Comparison of ENCODE assay signal across 26 cellular contexts in the genomic region with DNA sequence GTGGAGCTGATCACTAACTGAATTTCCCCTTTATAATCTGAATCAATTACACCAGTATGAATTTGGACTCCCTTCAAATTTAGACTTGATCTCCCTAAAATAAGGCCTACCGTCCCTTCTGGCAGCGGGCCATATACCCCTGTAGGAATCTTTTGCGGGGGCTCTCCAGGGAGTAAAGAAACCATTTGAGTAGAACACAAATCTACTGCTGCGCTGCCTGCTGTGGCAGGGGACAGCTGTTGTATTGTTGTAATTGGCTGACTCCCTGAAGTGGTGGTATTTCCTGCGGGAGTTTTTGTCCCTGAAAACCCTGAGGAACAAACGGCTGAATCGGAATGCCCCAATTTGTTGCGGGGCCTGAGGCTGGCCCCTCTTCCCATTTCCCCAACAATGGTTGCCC. TPM values are rescaled to one million over a fixed set of nuclear protein-coding genes. Genes with fewer than 3 reads are reported as not detected.
A peak's percentile ranks its signal among the peaks of the same experiment; 100 is the strongest.
DNase-seq lines count a peak whose midpoint lies in the region; ATAC-seq and TF ChIP-seq lines count a peak whose summit lies in the region.
"Had no signal": no experiment of that assay in that cellular context is flagged by ENCODE, and none has a peak within 500 bp of the region (broad histone marks: within the 10 kb centered on the region; RNA-seq: fewer than 3 reads in every experiment).

No MANE protein-coding gene starts in this region.

- H3K27me3 Mint-ChIP-seq in nephron (ENCODE audit: low read depth): no peaks in the 10 kb centered on the region
- H3K27me3 Mint-ChIP-seq: effector memory CD8-positive, alpha-beta T cell; natural killer cell treated with Interleukin-12 subunit alpha and Interleukin-12 subunit beta and Interleukin-15 and Interleukin-18, amount 100 ng/mL, for 72 hours; stimulated activated naive CD8-positive, alpha-beta T cell treated with anti-CD3 and anti-CD28 coated beads, Interleukin-15, amount 100 ng/mL, for 72 hours; type B pancreatic cell had no signal

- DNase-seq in NCI-H1417 (lab: John Stamatoyannopoulos, UW) (peak in 2 of 3 experiments; percentile 26 to 47), NCI-H1417 treated with DMSO at 0.1 percent for 48 hours (lab: John Stamatoyannopoulos, UW) (no peak), LHCN-M2 (ENCODE audit: low read depth) (peak; percentile 59), astrocyte of the hippocampus (ENCODE audit: low read depth, low spot score) (peak; percentile 19), AG08395 (ENCODE audit: low spot score) (no peak), DMS114 treated with DMSO at 0.1 percent for 48 hours (lab: John Stamatoyannopoulos, UW; ENCODE audit: unreplicated experiment) (no peak)
- DNase-seq: activated CD4-positive, alpha-beta T cell treated with anti-CD3 and anti-CD28 coated beads for 1 hour; activated CD8-positive, alpha-beta memory T cell treated with anti-CD3 and anti-CD28 coated beads for 24 hours; activated naive CD4-positive, alpha-beta T cell treated with anti-CD3 and anti-CD28 coated beads, Interleukin-2, amount 50 U/mL, for 16 hours; activated T-cell treated with anti-CD3 and anti-CD28 coated beads, Interleukin-2, amount 50 U/mL, for 48 hours; effector memory CD8-positive, alpha-beta T cell; kidney glomerular epithelial cell; mesenchymal stem cell; MG63; NCI-H1930; NCI-H526 treated with DMSO at 0.1 percent for 48 hours; OCI-M1; posterior cingulate gyrus; Right ventricle myocardium superior; stimulated activated CD4-positive, alpha-beta T cell treated with anti-CD3 and anti-CD28 coated beads, Interleukin-2, amount 100 ng/mL, for 48 hours; stimulated activated naive CD8-positive, alpha-beta T cell treated with anti-CD3 and anti-CD28 coated beads, Interleukin-15, amount 100 ng/mL, for 72 hours had no signal

- no peaks in the 10 kb centered on the region for H3K9me3 Mint-ChIP-seq in nephron
- H3K9me3 Mint-ChIP-seq: effector memory CD8-positive, alpha-beta T cell; natural killer cell treated with Interleukin-12 subunit alpha and Interleukin-12 subunit beta and Interleukin-15 and Interleukin-18, amount 100 ng/mL, for 72 hours; stimulated activated naive CD8-positive, alpha-beta T cell treated with anti-CD3 and anti-CD28 coated beads, Interleukin-15, amount 100 ng/mL, for 72 hours; type B pancreatic cell had no signal

- no peaks in the 10 kb centered on the region for H3K36me3 Mint-ChIP-seq in nephron (ENCODE audit: low read depth)
- H3K36me3 Mint-ChIP-seq: natural killer cell treated with Interleukin-12 subunit alpha and Interleukin-12 subunit beta and Interleukin-15 and Interleukin-18, amount 100 ng/mL, for 72 hours; type B pancreatic cell had no signal

- H3K4me3 Mint-ChIP-seq in nephron: peak overlapping the region; percentile 14 to 69 (median 59)
- H3K4me3 Mint-ChIP-seq: effector memory CD8-positive, alpha-beta T cell; natural killer cell treated with Interleukin-12 subunit alpha and Interleukin-12 subunit beta and Interleukin-15 and Interleukin-18, amount 100 ng/mL, for 72 hours; stimulated activated naive CD8-positive, alpha-beta T cell treated with anti-CD3 and anti-CD28 coated beads, Interleukin-15, amount 100 ng/mL, for 72 hours; type B pancreatic cell had no signal

- H3K27ac Mint-ChIP-seq in nephron: peak overlapping the region; percentile 89 to 93 (median 90)
- H3K27ac Mint-ChIP-seq: effector memory CD8-positive, alpha-beta T cell; natural killer cell treated with Interleukin-12 subunit alpha and Interleukin-12 subunit beta and Interleukin-15 and Interleukin-18, amount 100 ng/mL, for 72 hours; stimulated activated naive CD8-positive, alpha-beta T cell treated with anti-CD3 and anti-CD28 coated beads, Interleukin-15, amount 100 ng/mL, for 72 hours; type B pancreatic cell had no signal

- TF ChIP-seq CTCF in nephron (IDR thresholded peaks at IDR 0.05; ENCODE audit: unreplicated experiment in 3 of 3): no peak

- H3K4me1 Mint-ChIP-seq in nephron: peaks cover 72% of the 10 kb centered on the region

- ATAC-seq in GM21360 (IDR thresholded peaks at IDR 0.05; ENCODE audit: unreplicated experiment): no peak
- ATAC-seq: effector memory CD8-positive, alpha-beta T cell; natural killer cell treated with Interleukin-12 subunit alpha and Interleukin-12 subunit beta and Interleukin-15 and Interleukin-18, amount 100 ng/mL, for 72 hours; stimulated activated naive CD8-positive, alpha-beta T cell treated with anti-CD3 and anti-CD28 coated beads, Interleukin-15, amount 100 ng/mL, for 72 hours had no signal

RNA-seq across cellular contexts. Expression of a gene that starts 16.0 kb away (rescaled TPM):
- total RNA-seq in LHCN-M2 (2014; rRNA removed): not detected in 2 replicates
- not detected for polyA plus RNA-seq in LHCN-M2 (2012)
- total RNA-seq: astrocyte; natural killer cell treated with Interleukin-12 subunit alpha and Interleukin-12 subunit beta and Interleukin-15 and Interleukin-18, amount 100 ng/mL, for 72 hours; Right ventricle myocardium superior had no signal

RNA-seq across cellular contexts. Expression of a gene that starts 20.5 kb away (rescaled TPM):
- 126 and 152 TPM in 2 replicates for total RNA-seq in LHCN-M2 (2014; rRNA removed)
- polyA plus RNA-seq in LHCN-M2 (2012): 57.8 TPM

RNA-seq across cellular contexts. Expression of a gene that starts 29.4 kb away (rescaled TPM):
- total RNA-seq in LHCN-M2 (2014; rRNA removed): 40.1 and 45.9 TPM in 2 replicates
- polyA plus RNA-seq in LHCN-M2 (2012): 39.2 TPM

Comparison
In these comparisons a context has a peak if more than half of its experiments do, and no peak if none do; other contexts are left out.
1. DNase-seq: peak in NCI-H1417 (2 of 3), LHCN-M2 (single experiment) and astrocyte of the hippocampus (single experiment); none in NCI-H1417 treated with DMSO at 0.1 percent for 48 hours (single experiment), AG08395 (single experiment) and DMS114 treated with DMSO at 0.1 percent for 48 hours (single experiment).